1 cellular context compared by ENCODE assay signal in genomic region chr14:52013984-52014600, GRCh38.
TF ChIP-seq lines count a peak whose summit lies in the region.

No MANE protein-coding gene starts in this region.

TF ChIP-seq in GM23338, 12 proteins besides CTCF, POLR2A, EP300 and RAD21 (continued from another document):
- TF ChIP-seq REST (IDR thresholded peaks at IDR 0.05; ENCODE audit: unreplicated experiment) = no peak
- TF ChIP-seq JUNB (IDR thresholded peaks at IDR 0.05; ENCODE audit: unreplicated experiment) = no peak
